In genomic region chr17:49104511-49105074, GRCh38 we compare ENCODE assay signal across 34 cellular contexts. TPM values are rescaled to one million over a fixed set of nuclear protein-coding genes. Genes with fewer than 3 reads are reported as not detected.
DNase-seq lines count a peak whose midpoint lies in the region; TF ChIP-seq lines count a peak whose summit lies in the region.
"Had no signal": no experiment of that assay in that cellular context is flagged by ENCODE, and none has a peak within 500 bp of the region (broad histone marks: within the 10 kb centered on the region; RNA-seq: fewer than 3 reads in every experiment).

No MANE protein-coding gene starts in this region.

- H3K36me3 ChIP-seq in fibroblast of lung (ENCODE audit: control insufficient read depth, insufficient read depth, low read length), result no peaks in the 10 kb centered on the region
- H3K36me3 ChIP-seq: tibial artery had no signal

- no peaks in the 10 kb centered on the region for H4K20me1 ChIP-seq in fibroblast of lung (ENCODE audit: control insufficient read depth, extremely low read depth, insufficient read depth, low read length)

- no peak overlapping the region for H2AFZ ChIP-seq in fibroblast of lung (ENCODE audit: low read length)

- no peak overlapping the region for H3K4me3 ChIP-seq in fibroblast of lung (replicated peaks in 1 of 4; ENCODE audit: control extremely low read depth in 1 of 4, insufficient read depth in 1 of 4, low read depth in 3 of 4, low read length in 4 of 4)
- H3K4me3 ChIP-seq: GM12878, tibial artery had no signal

- H3K9me3 Mint-ChIP-seq in osteocyte (ENCODE audit: unreplicated experiment), result no peaks in the 10 kb centered on the region
- H3K9me3 Mint-ChIP-seq: activated B cell treated with CpG ODN at 0.5 μM for 24 hours; activated T-cell treated with anti-CD3 and anti-CD28 coated beads, Interleukin-2, amount 50 U/mL, for 72 hours; mesothelial cell of epicardium; naive thymus-derived CD4-positive, alpha-beta T cell had no signal

- no peak for TF ChIP-seq CTCF in fibroblast of lung (conservative IDR thresholded peaks at IDR 0.05 in 1 of 2, IDR thresholded peaks at IDR 0.05 in 1 of 2; ENCODE audit: low read depth in 1 of 2, low read length in 2 of 2)
- TF ChIP-seq CTCF in osteocyte (IDR thresholded peaks at IDR 0.05), result no peak

- peaks cover 30% of the 10 kb centered on the region for H3K4me1 Mint-ChIP-seq in osteocyte (ENCODE audit: unreplicated experiment)
- H3K4me1 Mint-ChIP-seq: activated B cell treated with CpG ODN at 0.5 μM for 24 hours, CD14-positive monocyte had no signal

- no peak overlapping the region for H3K9ac ChIP-seq in fibroblast of lung (ENCODE audit: insufficient read depth, low read length)

- H3K27me3 Mint-ChIP-seq in osteocyte (ENCODE audit: unreplicated experiment), result no peaks in the 10 kb centered on the region

- H3K27ac Mint-ChIP-seq in osteocyte (ENCODE audit: unreplicated experiment), result no peak overlapping the region
- H3K27ac Mint-ChIP-seq: activated B cell treated with CpG ODN at 0.5 μM for 24 hours; activated CD8-positive, alpha-beta memory T cell treated with anti-CD3 and anti-CD28 coated beads, Interleukin-2, amount 10 ng/mL, durations not matched to agents 7 days and 5 days; activated T-cell treated with anti-CD3 and anti-CD28 coated beads, Interleukin-2, amount 50 U/mL, for 72 hours; CD14-positive monocyte; mesothelial cell of epicardium; naive thymus-derived CD4-positive, alpha-beta T cell had no signal

- H3K27ac ChIP-seq in fibroblast of lung (ENCODE audit: insufficient read depth, low read length), result no peak overlapping the region
- H3K27ac ChIP-seq: tibial artery had no signal

- no peaks in the 10 kb centered on the region for H3K27me3 ChIP-seq in fibroblast of lung (ENCODE audit: control insufficient read depth, insufficient read depth, low read length)

- DNase-seq in Daoy (ENCODE audit: low read depth) (peak; percentile 10), fibroblast of lung (ENCODE audit: low read depth in 2 of 2) (peak; percentile 28 to 39), osteocyte (ENCODE audit: extremely low spot score, unreplicated experiment) (peak; percentile 23), cerebellum (ENCODE audit: low spot score) (no peak), activated T-cell treated with anti-CD3 and anti-CD28 coated beads for 4 hours (no peak), NCI-H446 treated with DMSO at 0.1 percent for 48 hours (lab: John Stamatoyannopoulos, UW) (no peak)
- no peak for DNase-seq in stimulated activated CD4-positive, alpha-beta T cell treated with anti-CD3 and anti-CD28 coated beads, Interleukin-2, amount 100 ng/mL, for 48 hours
- DNase-seq: activated B cell treated with CpG ODN at 0.5 μM for 24 hours; activated CD4-positive, alpha-beta T cell treated with anti-CD3 and anti-CD28 coated beads, Interleukin-2, amount 50 U/mL, for 1 hour; activated CD8-positive, alpha-beta memory T cell treated with anti-CD3 and anti-CD28 coated beads, Interleukin-2, amount 10 ng/mL, durations not matched to agents 7 days and 5 days; activated naive CD4-positive, alpha-beta T cell; activated T-cell treated with anti-CD3 and anti-CD28 coated beads, Interleukin-2, amount 50 U/mL, for 72 hours; DMS79; effector CD8-positive, alpha-beta T cell; hippocampal formation; KBM-7; left ventricle myocardium superior; MM.1S; naive thymus-derived CD4-positive, alpha-beta T cell; NCI-H2029 treated with DMSO at 0.1 percent for 48 hours; NCI-H2227 treated with DMSO at 0.1 percent for 48 hours; NCI-H69; SHP77 treated with DMSO at 0.1 percent for 48 hours; stimulated activated CD4-positive, alpha-beta T cell treated with anti-CD3 and anti-CD28 coated beads, Interleukin-2, amount 100 ng/mL, for 24 hours; T1000; tibial artery had no signal

- no peaks in the 10 kb centered on the region for H3K36me3 Mint-ChIP-seq in osteocyte (ENCODE audit: unreplicated experiment)
- H3K36me3 Mint-ChIP-seq: activated CD8-positive, alpha-beta memory T cell treated with anti-CD3 and anti-CD28 coated beads, Interleukin-2, amount 10 ng/mL, durations not matched to agents 7 days and 5 days; CD14-positive monocyte; mesothelial cell of epicardium; naive thymus-derived CD4-positive, alpha-beta T cell had no signal

- no peak overlapping the region for H3K4me2 ChIP-seq in fibroblast of lung (ENCODE audit: extremely low read depth, insufficient read depth, low read length)

- H3K4me1 ChIP-seq in fibroblast of lung (ENCODE audit: control insufficient read depth, extremely low read depth, insufficient read depth, low read length), result peaks cover 17% of the 10 kb centered on the region
- H3K4me1 ChIP-seq: tibial artery had no signal

- no peak overlapping the region for H3K4me3 Mint-ChIP-seq in osteocyte (ENCODE audit: unreplicated experiment)
- H3K4me3 Mint-ChIP-seq: activated B cell treated with CpG ODN at 0.5 μM for 24 hours; activated CD8-positive, alpha-beta memory T cell treated with anti-CD3 and anti-CD28 coated beads, Interleukin-2, amount 10 ng/mL, durations not matched to agents 7 days and 5 days; activated T-cell treated with anti-CD3 and anti-CD28 coated beads, Interleukin-2, amount 50 U/mL, for 72 hours; CD14-positive monocyte; mesothelial cell of epicardium; naive thymus-derived CD4-positive, alpha-beta T cell had no signal

- no peak for TF ChIP-seq EP300 in Ishikawa (IDR thresholded peaks at IDR 0.05; ENCODE audit: borderline replicate concordance)

- no peaks in the 10 kb centered on the region for H3K9me3 ChIP-seq in fibroblast of lung (ENCODE audit: control insufficient read depth, insufficient read depth, low read depth, low read length)
- H3K9me3 ChIP-seq: tibial artery had no signal

- no peak for TF ChIP-seq RAD21 in Ishikawa (IDR thresholded peaks at IDR 0.05; ENCODE audit: low read depth)

- no peaks in the 10 kb centered on the region for H3K79me2 ChIP-seq in fibroblast of lung (ENCODE audit: control insufficient read depth, insufficient read depth, low read length)

TF ChIP-seq in Ishikawa, 13 proteins besides CTCF, POLR2A, EP300 and RAD21:
- TF ChIP-seq USF1 (IDR thresholded peaks at IDR 0.05) (0 out of 2 replicates have a peak, but pooled peaks have one; percentile 14), NFIC (IDR thresholded peaks at IDR 0.05) (no peak)

RNA-seq across cellular contexts. Expression of gene B4GALNT2, which starts 28.0 kb away (rescaled TPM):
- total RNA-seq in Daoy (2014; rRNA removed; shearing (Covaris generic)), result 0.51 and 0.63 TPM in 2 replicates
- total RNA-seq in fibroblast of lung (under 0.01 TPM in 1 of 2 replicates, not detected in the other), osteocyte (0.03 TPM in 2 replicates), cerebellum (0.09 TPM)
- polyA plus RNA-seq in fibroblast of lung, result 0.01 and 0.02 TPM in 2 replicates
- polyA plus RNA-seq in fibroblast of lung (2012), result not detected in 2 replicates
- not detected in 2 replicates for polyA minus RNA-seq in fibroblast of lung (ENCODE audit: low replicate concordance)
- total RNA-seq: activated T-cell treated with anti-CD3 and anti-CD28 coated beads, Interleukin-2, amount 50 U/mL, for 72 hours; frontal cortex; GM12878; H1; left ventricle myocardium superior; omental fat pad; skeletal muscle tissue had no signal
- polyA plus RNA-seq: CD14-positive monocyte; GM12878; H1; naive thymus-derived CD4-positive, alpha-beta T cell had no signal

Comparison
In these comparisons a context has a peak if more than half of its experiments do, and no peak if none do; other contexts are left out.
1. DNase-seq: peak in Daoy (single experiment), fibroblast of lung (2 of 2) and osteocyte (single experiment); none in stimulated activated CD4-positive, alpha-beta T cell treated with anti-CD3 and anti-CD28 coated beads, Interleukin-2, amount 100 ng/mL, for 48 hours (0 of 2), cerebellum (single experiment), activated T-cell treated with anti-CD3 and anti-CD28 coated beads for 4 hours (single experiment) and NCI-H446 treated with DMSO at 0.1 percent for 48 hours (single experiment).